ENCODE assay signal across 12 cellular contexts in the genomic region with DNA sequence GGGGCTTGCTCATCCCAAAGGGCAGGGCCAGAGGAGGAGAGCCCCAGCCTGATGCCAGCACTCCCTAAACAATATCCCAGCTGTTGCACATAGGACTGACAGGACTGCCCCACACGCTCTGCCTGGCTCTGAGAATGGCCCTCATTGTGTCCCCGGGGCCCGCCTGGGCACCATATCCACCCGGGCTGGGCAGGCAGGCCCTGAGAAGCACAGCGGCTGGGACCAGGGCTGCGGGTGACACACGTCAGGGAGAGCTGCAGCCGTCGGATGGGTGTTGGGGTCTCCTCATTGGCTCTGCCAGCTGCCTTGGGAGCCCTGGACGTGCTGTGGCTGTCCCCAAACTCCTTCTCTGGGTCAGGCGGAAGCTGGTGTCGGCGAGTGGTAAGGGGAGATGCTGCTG. TPM values are rescaled to one million over a fixed set of nuclear protein-coding genes. Genes with fewer than 3 reads are reported as not detected.
A peak's percentile ranks its signal among the peaks of the same experiment; 100 is the strongest.
DNase-seq lines count a peak whose midpoint lies in the region; ATAC-seq and TF ChIP-seq lines count a peak whose summit lies in the region.
"Had no signal": no experiment of that assay in that cellular context is flagged by ENCODE, and none has a peak within 500 bp of the region (broad histone marks: within the 10 kb centered on the region; RNA-seq: fewer than 3 reads in every experiment).

No MANE protein-coding gene starts in this region.

- peaks cover 50 to 87% of the 10 kb centered on the region in 2 donors for H3K4me1 ChIP-seq in left lung

- H3K36me3 Mint-ChIP-seq in brain: peaks cover 12% of the 10 kb centered on the region

- ATAC-seq in left lung: no peak
- peak; percentile 5 for ATAC-seq in sciatic nerve
- no peak for ATAC-seq in HG03097 (IDR thresholded peaks at IDR 0.05; ENCODE audit: low FRiP score, unreplicated experiment)

- H3K36me3 ChIP-seq in left lung: peaks cover 0 to 8% of the 10 kb centered on the region in 2 donors

- TF ChIP-seq CTCF in brain (conservative IDR thresholded peaks at IDR 0.05): no peak
- no peak for TF ChIP-seq CTCF in left lung (IDR thresholded peaks at IDR 0.05)

- H3K27ac Mint-ChIP-seq in brain: peak overlapping the region; percentile 17 to 91 (median 87)

- H3K4me1 Mint-ChIP-seq in brain: peaks cover 72% of the 10 kb centered on the region

- peak in 12 of 14 donors; percentile 14 to 85 (median 72) for DNase-seq in C1 segment of cervical spinal cord (lab: John Stamatoyannopoulos, UW)
- DNase-seq in left lung: no peak
- DNase-seq in sciatic nerve (ENCODE audit: low spot score): no peak
- no peak for DNase-seq in NCI-H187 treated with DMSO at 0.1 percent for 48 hours (lab: John Stamatoyannopoulos, UW)
- no peak for DNase-seq in amniotic stem cell (lab: John Stamatoyannopoulos, UW)
- DNase-seq in SW480 (ENCODE audit: low spot score): no peak
- DNase-seq: NCI-H226 had no signal

- H3K4me3 ChIP-seq in left lung: no peak overlapping the region

- no peaks in the 10 kb centered on the region for H3K9me3 ChIP-seq in left lung

- H3K27me3 ChIP-seq in left lung: peaks cover 0 to 51% of the 10 kb centered on the region in 2 donors

- intact Hi-C loops in left lung (cut with DNase I) (no loop called here), sciatic nerve (cut with DNase I) (no loop called here)

- H3K9me3 Mint-ChIP-seq in brain: no peaks in the 10 kb centered on the region

- peak overlapping the region; percentile 83 to 91 for H3K27ac ChIP-seq in left lung

- H3K4me3 Mint-ChIP-seq in brain: peak overlapping the region in 2 of 5 experiments; percentile 35 to 71

- peaks cover 6% of the 10 kb centered on the region for H3K27me3 Mint-ChIP-seq in brain

RNA-seq across cellular contexts. Expression of a gene that starts 4.2 kb away (rescaled TPM):
- 76.8 TPM for polyA plus RNA-seq in brain (ENCODE audit: insufficient read depth, low read depth, low replicate concordance)
- 10 to 100 TPM; 67.6 to 73.6 TPM for total RNA-seq in left lung
- total RNA-seq in sciatic nerve: 71.7 TPM

RNA-seq across cellular contexts. Expression of a gene that starts 28.5 kb away (rescaled TPM):
- not detected for polyA plus RNA-seq in brain (ENCODE audit: insufficient read depth, low read depth, low replicate concordance)
- total RNA-seq in left lung (not detected), sciatic nerve (2.7 TPM)
- total RNA-seq: bronchial epithelial cell, glomerular endothelial cell had no signal
- polyA plus RNA-seq: BJ had no signal

RNA-seq across cellular contexts. Expression of a gene that starts 40.3 kb away (rescaled TPM):
- polyA plus RNA-seq in brain (ENCODE audit: insufficient read depth, low read depth, low replicate concordance): not detected
- total RNA-seq in left lung (not detected), sciatic nerve (7.3 TPM)
- total RNA-seq: bronchial epithelial cell, glomerular endothelial cell had no signal
- polyA plus RNA-seq: BJ had no signal

Comparison
In these comparisons a context has a peak if more than half of its experiments do, and no peak if none do; other contexts are left out.
1. DNase-seq: peak in C1 segment of cervical spinal cord (12 of 14); none in left lung (0 of 2), sciatic nerve (single experiment), NCI-H187 treated with DMSO at 0.1 percent for 48 hours (single experiment), amniotic stem cell (single experiment) and SW480 (single experiment).